In the genomic region with DNA sequence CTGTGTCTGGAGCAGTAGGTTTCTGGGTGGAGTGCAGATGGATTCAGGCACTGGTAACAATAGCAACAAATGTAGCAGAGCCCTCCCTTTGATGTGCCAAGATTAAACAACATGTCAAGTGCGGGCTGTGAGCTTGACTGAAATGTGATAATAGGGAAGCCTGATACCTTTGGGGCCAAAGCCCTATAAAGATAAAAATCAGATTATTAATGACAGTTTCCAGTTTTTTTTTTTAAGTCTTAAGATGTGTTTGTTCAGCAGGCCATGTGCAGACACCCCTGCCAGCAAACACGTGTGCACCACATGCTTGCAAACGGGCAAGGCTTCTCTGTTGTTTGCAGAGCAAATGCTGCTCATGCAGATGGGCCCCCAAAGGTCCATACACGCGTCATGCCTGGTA, we compare ENCODE assay signal across 19 cellular contexts.
DNase-seq lines count a peak whose midpoint lies in the region.
"Had no signal": no experiment of that assay in that cellular context is flagged by ENCODE, and none has a peak within 500 bp of the region (broad histone marks: within the 10 kb centered on the region; RNA-seq: fewer than 3 reads in every experiment).

No MANE protein-coding gene starts in this region.

- no peak overlapping the region for H2BK15ac ChIP-seq in mesenchymal stem cell (ENCODE audit: low read depth, poor library complexity, severe bottlenecking)

- H2BK12ac ChIP-seq in trophoblast cell (ENCODE audit: low read length) = no peak overlapping the region
- no peak overlapping the region for H2BK12ac ChIP-seq in mesenchymal stem cell (ENCODE audit: low read length in 2 of 2)

- peak overlapping the region; percentile 65 for H3K14ac ChIP-seq in trophoblast cell (ENCODE audit: low read length)
- H3K14ac ChIP-seq in mesenchymal stem cell (ENCODE audit: low read length in 2 of 2) = no peak overlapping the region

- H4K8ac ChIP-seq in trophoblast cell (ENCODE audit: low read depth, low read length) (no peak overlapping the region), mesenchymal stem cell (ENCODE audit: low read length) (no peak overlapping the region)

- no peak overlapping the region for H3K9ac ChIP-seq in trophoblast cell (ENCODE audit: low read length)
- H3K9ac ChIP-seq in mesenchymal stem cell (ENCODE audit: low read length) = no peak overlapping the region

- no CpG with 5 or more reads among the region's 5 CpGs for WGBS in trophoblast cell (ENCODE audit: extremely low coverage, insufficient coverage, insufficient read length)
- WGBS in mesenchymal stem cell = 61% methylated on average over 5 of the region's 5 CpGs

- H3K4ac ChIP-seq in trophoblast cell (ENCODE audit: low read depth, low read length) (no peak overlapping the region), mesenchymal stem cell (ENCODE audit: low read depth in 1 of 2, low read length in 2 of 2) (no peak overlapping the region)

- H4K91ac ChIP-seq in trophoblast cell (ENCODE audit: low read depth, low read length) (peak overlapping the region; percentile 75), mesenchymal stem cell (ENCODE audit: low read length) (no peak overlapping the region)

- H2AK5ac ChIP-seq in trophoblast cell (ENCODE audit: low read length) (no peak overlapping the region), mesenchymal stem cell (ENCODE audit: low read length, severe bottlenecking) (no peak overlapping the region)

- H3K18ac ChIP-seq in trophoblast cell (ENCODE audit: low read length) (peak overlapping the region; percentile 0), mesenchymal stem cell (ENCODE audit: low read depth in 1 of 2, low read length in 2 of 2) (no peak overlapping the region)

- H2BK120ac ChIP-seq in trophoblast cell (ENCODE audit: insufficient read depth, low read length, poor library complexity) = no peak overlapping the region
- no peak overlapping the region for H2BK120ac ChIP-seq in mesenchymal stem cell (ENCODE audit: low read depth, low read length)

- H3K36me3 ChIP-seq in trophoblast cell (ENCODE audit: control insufficient read depth in 1 of 2, insufficient read depth in 2 of 2, low read length in 2 of 2) = no peaks in the 10 kb centered on the region
- no peaks in the 10 kb centered on the region for H3K36me3 ChIP-seq in mesenchymal stem cell (ENCODE audit: control insufficient read depth in 1 of 2, insufficient read depth in 2 of 2, low read depth in 1 of 2, low read length in 2 of 2)
- H3K36me3 ChIP-seq: right atrium auricular region, suprapubic skin had no signal

- peaks cover 2% of the 10 kb centered on the region for H3K79me2 ChIP-seq in trophoblast cell (ENCODE audit: control insufficient read depth, insufficient read depth, low read length, poor library complexity)

- H2AFZ ChIP-seq in trophoblast cell (ENCODE audit: insufficient read depth, low read length, poor library complexity) (no peak overlapping the region), mesenchymal stem cell (ENCODE audit: low read depth, low read length) (no peak overlapping the region)

- H3K4me3 ChIP-seq in trophoblast cell (ENCODE audit: low read depth, low read length) (no peak overlapping the region), mesenchymal stem cell (ENCODE audit: insufficient read depth in 1 of 2, low read depth in 1 of 2, low read length in 2 of 2) (no peak overlapping the region)
- H3K4me3 ChIP-seq: A549, right atrium auricular region, suprapubic skin had no signal

- no peak overlapping the region for H3K23ac ChIP-seq in trophoblast cell (ENCODE audit: low read length)
- no peak overlapping the region for H3K23ac ChIP-seq in mesenchymal stem cell (ENCODE audit: low read length in 2 of 2)

- H3K4me2 ChIP-seq in trophoblast cell (ENCODE audit: low read length) = no peak overlapping the region
- no peak overlapping the region for H3K4me2 ChIP-seq in mesenchymal stem cell (ENCODE audit: low read length, poor library complexity, severe bottlenecking)
- H3K4me2 ChIP-seq: A549 had no signal

- no peak overlapping the region for H3K27ac ChIP-seq in trophoblast cell (ENCODE audit: low read depth, low read length)
- no peak overlapping the region for H3K27ac ChIP-seq in mesenchymal stem cell (ENCODE audit: low read length, poor library complexity, severe bottlenecking)
- H3K27ac ChIP-seq: A549, foreskin keratinocyte, right atrium auricular region, suprapubic skin had no signal

- no peaks in the 10 kb centered on the region for H3K9me3 ChIP-seq in trophoblast cell (ENCODE audit: insufficient read depth, low read depth, low read length)
- no peaks in the 10 kb centered on the region for H3K9me3 ChIP-seq in mesenchymal stem cell (ENCODE audit: control insufficient read depth, low read length)
- H3K9me3 ChIP-seq: A549, right atrium auricular region, suprapubic skin had no signal

- H3K4me1 ChIP-seq in trophoblast cell (ENCODE audit: control insufficient read depth in 1 of 2, insufficient read depth in 2 of 2, low read length in 2 of 2) = peaks cover 31 to 43% of the 10 kb centered on the region in 2 experiments
- H3K4me1 ChIP-seq in mesenchymal stem cell (ENCODE audit: control insufficient read depth, insufficient read depth, low read depth, low read length) = peaks cover 11% of the 10 kb centered on the region
- H3K4me1 ChIP-seq: A549, foreskin keratinocyte had no signal

- peaks cover 43% of the 10 kb centered on the region for H3K79me1 ChIP-seq in trophoblast cell (ENCODE audit: low read length)
- no peaks in the 10 kb centered on the region for H3K79me1 ChIP-seq in mesenchymal stem cell (replicated peaks; ENCODE audit: low read length, poor library complexity, severe bottlenecking)

- DNase-seq in NCI-H510A treated with DMSO at 0.1 percent for 48 hours (lab: John Stamatoyannopoulos, UW) (peak; percentile 52), NCI-H510A (lab: John Stamatoyannopoulos, UW) (no peak), NCI-H146 treated with DMSO at 0.1 percent for 48 hours (lab: John Stamatoyannopoulos, UW; ENCODE audit: unreplicated experiment) (peak; percentile 60), SW480 (ENCODE audit: low spot score) (peak; percentile 50), trophoblast cell (no peak), NCI-H82 (lab: John Stamatoyannopoulos, UW) (no peak), cerebellum (ENCODE audit: low spot score) (no peak), mesenchymal stem cell (no peak)
- DNase-seq: activated B cell treated with CpG ODN at 0.5 μM for 24 hours; activated CD4-positive, alpha-beta memory T cell treated with anti-CD3 and anti-CD28 coated beads for 36 hours; dermis blood vessel endothelial cell; foreskin keratinocyte; IMR-90; NCI-H2081; NK-92 treated with Interleukin-12 subunit alpha and Interleukin-12 subunit beta, amount 100 ng/mL, for 24 hours; stimulated activated CD4-positive, alpha-beta T cell treated with anti-CD3 and anti-CD28 coated beads, Interleukin-12 subunit alpha, Interleukin-12 subunit beta, amount 100 ng/mL, for 4 hours had no signal

- H2BK5ac ChIP-seq in trophoblast cell (ENCODE audit: low read depth, low read length, poor library complexity) (no peak overlapping the region), mesenchymal stem cell (ENCODE audit: low read depth, low read length, poor library complexity, severe bottlenecking) (no peak overlapping the region)

- H3K27me3 ChIP-seq in trophoblast cell (ENCODE audit: insufficient read depth, low read length) = no peaks in the 10 kb centered on the region
- peaks cover 6 to 7% of the 10 kb centered on the region in 2 experiments for H3K27me3 ChIP-seq in mesenchymal stem cell (ENCODE audit: control insufficient read depth in 1 of 2, insufficient read depth in 1 of 2, low read length in 2 of 2)
- H3K27me3 ChIP-seq: right atrium auricular region, suprapubic skin had no signal

- H4K12ac ChIP-seq in trophoblast cell (ENCODE audit: low read depth, low read length) = no peak overlapping the region

Comparison
In these comparisons a context has a peak if more than half of its experiments do, and no peak if none do; other contexts are left out.
1. DNase-seq: peak in NCI-H510A treated with DMSO at 0.1 percent for 48 hours (single experiment), NCI-H146 treated with DMSO at 0.1 percent for 48 hours (single experiment) and SW480 (single experiment); none in NCI-H510A (single experiment), trophoblast cell (0 of 2), NCI-H82 (single experiment), cerebellum (single experiment) and mesenchymal stem cell (single experiment).